ENCODE assay signal across 8 cellular contexts in genomic region chr17:39622380-39623006, GRCh38. TPM values are rescaled to one million over a fixed set of nuclear protein-coding genes. Genes with fewer than 3 reads are reported as not detected.
DNase-seq lines count a peak whose midpoint lies in the region; ATAC-seq and TF ChIP-seq lines count a peak whose summit lies in the region.

No MANE protein-coding gene starts in this region.

- H3K9ac ChIP-seq in BLaER1 (no peak overlapping the region), endocrine pancreas (ENCODE audit: control insufficient read depth, insufficient read depth, low read length) (peak overlapping the region; percentile 71)

- H3K4me3 ChIP-seq in BLaER1 (no peak overlapping the region), endocrine pancreas (ENCODE audit: control insufficient read depth, insufficient read depth, low read length) (peak overlapping the region; percentile 54), vagina (no peak overlapping the region)

- peak; percentile 17 for ATAC-seq in GM21825 (IDR thresholded peaks at IDR 0.05; ENCODE audit: unreplicated experiment)
- ATAC-seq in GM21717 (IDR thresholded peaks at IDR 0.05; ENCODE audit: unreplicated experiment), result no peak
- ATAC-seq in HG02840 (IDR thresholded peaks at IDR 0.05; ENCODE audit: low FRiP score, unreplicated experiment), result no peak

- peaks cover 56% of the 10 kb centered on the region for H3K4me1 ChIP-seq in BLaER1
- no peaks in the 10 kb centered on the region for H3K4me1 ChIP-seq in endocrine pancreas (ENCODE audit: control insufficient read depth, insufficient read depth, low read length)
- H3K4me1 ChIP-seq in vagina, result peaks cover 26% of the 10 kb centered on the region

- H3K27ac ChIP-seq in BLaER1 (no peak overlapping the region), vagina (no peak overlapping the region)

- H3K36me3 ChIP-seq in BLaER1 (no peaks in the 10 kb centered on the region), endocrine pancreas (ENCODE audit: control insufficient read depth, insufficient read depth, low read length) (no peaks in the 10 kb centered on the region), vagina (no peaks in the 10 kb centered on the region)

- H3K27me3 ChIP-seq in BLaER1 (peaks cover 20% of the 10 kb centered on the region), endocrine pancreas (ENCODE audit: control insufficient read depth, insufficient read depth, low read length) (peaks cover 2% of the 10 kb centered on the region), vagina (peaks cover 7% of the 10 kb centered on the region)

- TF ChIP-seq CTCF in vagina (IDR thresholded peaks at IDR 0.05), result no peak

- intact Hi-C loops in vagina (cut with DNase I), result loop anchor here (2.0 to 5.0 kb wide), 2 partner anchors 74 to 130 kb away; no protein-coding TSS in a partner anchor

- H3K9me3 ChIP-seq in BLaER1 (no peaks in the 10 kb centered on the region), endocrine pancreas (ENCODE audit: control insufficient read depth, low read length) (no peaks in the 10 kb centered on the region), vagina (no peaks in the 10 kb centered on the region)

- TF ChIP-seq POLR2A in vagina (IDR thresholded peaks at IDR 0.05), result no peak

- H4K20me1 ChIP-seq in BLaER1, result no peaks in the 10 kb centered on the region

- DNase-seq in SHP77 treated with DMSO at 0.1 percent for 48 hours (lab: John Stamatoyannopoulos, UW) (peak; percentile 61), vagina (ENCODE audit: extremely low spot score in 2 of 2) (no peak), NCI-H2171 treated with DMSO at 0.1 percent for 48 hours (lab: John Stamatoyannopoulos, UW) (no peak)

- H3K4me2 ChIP-seq in BLaER1, result peak overlapping the region; percentile 64

RNA-seq across cellular contexts. Expression of gene PPP1R1B, which starts 4.3 kb away (rescaled TPM):
- 9.3 TPM for total RNA-seq in vagina

RNA-seq across cellular contexts. Expression of gene STARD3, which starts 14.5 kb away (rescaled TPM):
- 148 TPM for total RNA-seq in vagina

RNA-seq across cellular contexts. Expression of gene NEUROD2, which starts 14.8 kb away (rescaled TPM):
- total RNA-seq in vagina, result not detected

RNA-seq across cellular contexts. Expression of gene TCAP, which starts 42.7 kb away (rescaled TPM):
- 0.49 TPM for total RNA-seq in vagina

RNA-seq across cellular contexts. Expression of gene PNMT, which starts 45.8 kb away (rescaled TPM):
- total RNA-seq in vagina, result 5.6 TPM
